In genomic region chr17:60704170-60704569, GRCh38 we compare ENCODE assay signal across 17 cellular contexts.
"Had no signal": no experiment of that assay in that cellular context is flagged by ENCODE, and none has a peak within 500 bp of the region (broad histone marks: within the 10 kb centered on the region; RNA-seq: fewer than 3 reads in every experiment).

No MANE protein-coding gene starts in this region.

- H3K9me3 Mint-ChIP-seq: effector memory CD8-positive, alpha-beta T cell; immature natural killer cell; naive thymus-derived CD8-positive, alpha-beta T cell had no signal

- ATAC-seq: effector memory CD8-positive, alpha-beta T cell; gastroesophageal sphincter; left ventricle myocardium superior; mucosa of descending colon; naive thymus-derived CD8-positive, alpha-beta T cell had no signal

- DNase-seq: effector memory CD8-positive, alpha-beta T cell; esophagus squamous epithelium; foreskin fibroblast; glutamatergic neuron; immature natural killer cell; left ventricle myocardium superior; mucosa of descending colon; naive thymus-derived CD8-positive, alpha-beta T cell; small intestine; stimulated activated CD4-positive, alpha-beta T cell treated with anti-CD3 and anti-CD28 coated beads, Interleukin-12 subunit alpha, Interleukin-12 subunit beta, amount 100 ng/mL, for 4 hours; stimulated activated naive CD4-positive, alpha-beta T cell; stomach; substantia nigra; trophoblast cell had no signal

- H3K9me3 ChIP-seq: esophagus squamous epithelium, gastroesophageal sphincter, mucosa of descending colon, neutrophil, right atrium auricular region, stomach had no signal

- H3K27ac Mint-ChIP-seq: immature natural killer cell had no signal

- H3K4me3 Mint-ChIP-seq: effector memory CD8-positive, alpha-beta T cell; immature natural killer cell; naive thymus-derived CD8-positive, alpha-beta T cell had no signal

- H3K4me1 Mint-ChIP-seq: immature natural killer cell; naive thymus-derived CD8-positive, alpha-beta T cell had no signal

- H3K4me3 ChIP-seq: esophagus squamous epithelium, gastroesophageal sphincter, mucosa of descending colon, right atrium auricular region, stomach had no signal

- H3K27me3 ChIP-seq: esophagus squamous epithelium, gastroesophageal sphincter, neutrophil, right atrium auricular region, stomach had no signal

- H3K4me1 ChIP-seq: esophagus squamous epithelium, gastroesophageal sphincter, right atrium auricular region, stomach had no signal

- H3K27me3 Mint-ChIP-seq: effector memory CD8-positive, alpha-beta T cell; naive thymus-derived CD8-positive, alpha-beta T cell had no signal

- H3K27ac ChIP-seq: esophagus squamous epithelium, gastroesophageal sphincter, neutrophil, right atrium auricular region, stomach had no signal
